2 cellular contexts compared by ENCODE assay signal in the genomic region with DNA sequence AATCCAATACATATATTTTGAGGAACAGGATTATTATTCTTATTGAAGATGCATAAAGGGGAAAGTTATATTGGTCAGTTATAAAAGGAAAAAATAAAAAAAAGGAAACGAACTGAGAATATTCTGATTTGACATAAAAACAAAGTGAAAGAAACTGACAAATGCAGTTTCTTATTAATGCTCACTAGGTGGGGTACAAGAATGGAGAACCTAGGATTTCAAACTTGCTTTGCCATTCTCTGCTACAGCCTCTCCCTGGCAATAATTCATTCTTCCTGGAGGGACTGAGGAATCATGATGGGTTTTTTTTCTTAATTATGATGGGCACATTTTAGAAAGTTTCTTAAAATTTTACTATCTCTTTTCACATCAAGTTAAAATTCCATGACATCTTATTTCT.
TF ChIP-seq lines count a peak whose summit lies in the region.

No MANE protein-coding gene starts in this region.

TF ChIP-seq in liver, 16 proteins besides CTCF, POLR2A, EP300 and RAD21 (continued from another document):
- TF ChIP-seq, protein P1, sequence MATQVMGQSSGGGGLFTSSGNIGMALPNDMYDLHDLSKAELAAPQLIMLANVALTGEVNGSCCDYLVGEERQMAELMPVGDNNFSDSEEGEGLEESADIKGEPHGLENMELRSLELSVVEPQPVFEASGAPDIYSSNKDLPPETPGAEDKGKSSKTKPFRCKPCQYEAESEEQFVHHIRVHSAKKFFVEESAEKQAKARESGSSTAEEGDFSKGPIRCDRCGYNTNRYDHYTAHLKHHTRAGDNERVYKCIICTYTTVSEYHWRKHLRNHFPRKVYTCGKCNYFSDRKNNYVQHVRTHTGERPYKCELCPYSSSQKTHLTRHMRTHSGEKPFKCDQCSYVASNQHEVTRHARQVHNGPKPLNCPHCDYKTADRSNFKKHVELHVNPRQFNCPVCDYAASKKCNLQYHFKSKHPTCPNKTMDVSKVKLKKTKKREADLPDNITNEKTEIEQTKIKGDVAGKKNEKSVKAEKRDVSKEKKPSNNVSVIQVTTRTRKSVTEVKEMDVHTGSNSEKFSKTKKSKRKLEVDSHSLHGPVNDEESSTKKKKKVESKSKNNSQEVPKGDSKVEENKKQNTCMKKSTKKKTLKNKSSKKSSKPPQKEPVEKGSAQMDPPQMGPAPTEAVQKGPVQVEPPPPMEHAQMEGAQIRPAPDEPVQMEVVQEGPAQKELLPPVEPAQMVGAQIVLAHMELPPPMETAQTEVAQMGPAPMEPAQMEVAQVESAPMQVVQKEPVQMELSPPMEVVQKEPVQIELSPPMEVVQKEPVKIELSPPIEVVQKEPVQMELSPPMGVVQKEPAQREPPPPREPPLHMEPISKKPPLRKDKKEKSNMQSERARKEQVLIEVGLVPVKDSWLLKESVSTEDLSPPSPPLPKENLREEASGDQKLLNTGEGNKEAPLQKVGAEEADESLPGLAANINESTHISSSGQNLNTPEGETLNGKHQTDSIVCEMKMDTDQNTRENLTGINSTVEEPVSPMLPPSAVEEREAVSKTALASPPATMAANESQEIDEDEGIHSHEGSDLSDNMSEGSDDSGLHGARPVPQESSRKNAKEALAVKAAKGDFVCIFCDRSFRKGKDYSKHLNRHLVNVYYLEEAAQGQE (IDR thresholded peaks at IDR 0.05), result no peak
- TF ChIP-seq NR2F2 (IDR thresholded peaks at IDR 0.05) (no peak), HNF4G (IDR thresholded peaks at IDR 0.05) (no peak), FOXA2 (IDR thresholded peaks at IDR 0.05) (no peak), RXRA (IDR thresholded peaks at IDR 0.05) (no peak), TAF1 (conservative IDR thresholded peaks at IDR 0.05) (no peak), EGR1 (IDR thresholded peaks at IDR 0.05; ENCODE audit: low read depth in 2 of 2) (no peak), ZBTB33 (IDR thresholded peaks at IDR 0.05) (no peak), JUND (IDR thresholded peaks at IDR 0.05) (no peak), SP1 (IDR thresholded peaks at IDR 0.05) (no peak), HNF4A (conservative IDR thresholded peaks at IDR 0.05) (no peak), GABPA (IDR thresholded peaks at IDR 0.05 in 1 of 2, conservative IDR thresholded peaks at IDR 0.05 in 1 of 2) (no peak)
- TF ChIP-seq, protein P2, sequence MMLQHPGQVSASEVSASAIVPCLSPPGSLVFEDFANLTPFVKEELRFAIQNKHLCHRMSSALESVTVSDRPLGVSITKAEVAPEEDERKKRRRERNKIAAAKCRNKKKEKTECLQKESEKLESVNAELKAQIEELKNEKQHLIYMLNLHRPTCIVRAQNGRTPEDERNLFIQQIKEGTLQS (IDR thresholded peaks at IDR 0.05), result no peak
- TF ChIP-seq, protein P3, sequence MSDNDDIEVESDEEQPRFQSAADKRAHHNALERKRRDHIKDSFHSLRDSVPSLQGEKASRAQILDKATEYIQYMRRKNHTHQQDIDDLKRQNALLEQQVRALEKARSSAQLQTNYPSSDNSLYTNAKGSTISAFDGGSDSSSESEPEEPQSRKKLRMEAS (IDR thresholded peaks at IDR 0.05), result no peak

TF ChIP-seq in HepG2, 621 proteins besides CTCF, POLR2A, EP300 and RAD21 (continued from another document):
- no peak for TF ChIP-seq ZFAT (CRISPR knock-in tag; conservative IDR thresholded peaks at IDR 0.05)
- TF ChIP-seq NR2F2 (IDR thresholded peaks at IDR 0.05; ENCODE audit: borderline replicate concordance, low read depth), result no peak
- TF ChIP-seq MTA3 (CRISPR knock-in tag; IDR thresholded peaks at IDR 0.05), result no peak
- TF ChIP-seq, protein P4, sequence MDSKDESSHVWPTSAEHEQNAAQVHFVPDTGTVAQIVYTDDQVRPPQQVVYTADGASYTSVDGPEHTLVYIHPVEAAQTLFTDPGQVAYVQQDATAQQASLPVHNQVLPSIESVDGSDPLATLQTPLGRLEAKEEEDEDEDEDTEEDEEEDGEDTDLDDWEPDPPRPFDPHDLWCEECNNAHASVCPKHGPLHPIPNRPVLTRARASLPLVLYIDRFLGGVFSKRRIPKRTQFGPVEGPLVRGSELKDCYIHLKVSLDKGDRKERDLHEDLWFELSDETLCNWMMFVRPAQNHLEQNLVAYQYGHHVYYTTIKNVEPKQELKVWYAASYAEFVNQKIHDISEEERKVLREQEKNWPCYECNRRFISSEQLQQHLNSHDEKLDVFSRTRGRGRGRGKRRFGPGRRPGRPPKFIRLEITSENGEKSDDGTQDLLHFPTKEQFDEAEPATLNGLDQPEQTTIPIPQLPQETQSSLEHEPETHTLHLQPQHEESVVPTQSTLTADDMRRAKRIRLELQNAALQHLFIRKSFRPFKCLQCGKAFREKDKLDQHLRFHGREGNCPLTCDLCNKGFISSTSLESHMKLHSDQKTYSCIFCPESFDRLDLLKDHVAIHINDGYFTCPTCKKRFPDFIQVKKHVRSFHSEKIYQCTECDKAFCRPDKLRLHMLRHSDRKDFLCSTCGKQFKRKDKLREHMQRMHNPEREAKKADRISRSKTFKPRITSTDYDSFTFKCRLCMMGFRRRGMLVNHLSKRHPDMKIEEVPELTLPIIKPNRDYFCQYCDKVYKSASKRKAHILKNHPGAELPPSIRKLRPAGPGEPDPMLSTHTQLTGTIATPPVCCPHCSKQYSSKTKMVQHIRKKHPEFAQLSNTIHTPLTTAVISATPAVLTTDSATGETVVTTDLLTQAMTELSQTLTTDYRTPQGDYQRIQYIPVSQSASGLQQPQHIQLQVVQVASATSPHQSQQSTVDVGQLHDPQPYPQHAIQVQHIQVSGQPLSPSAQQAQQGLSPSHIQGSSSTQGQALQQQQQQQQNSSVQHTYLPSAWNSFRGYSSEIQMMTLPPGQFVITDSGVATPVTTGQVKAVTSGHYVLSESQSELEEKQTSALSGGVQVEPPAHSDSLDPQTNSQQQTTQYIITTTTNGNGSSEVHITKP (CRISPR knock-in tag; IDR thresholded peaks at IDR 0.05; ENCODE audit: low read depth), result no peak
- TF ChIP-seq, protein P5, sequence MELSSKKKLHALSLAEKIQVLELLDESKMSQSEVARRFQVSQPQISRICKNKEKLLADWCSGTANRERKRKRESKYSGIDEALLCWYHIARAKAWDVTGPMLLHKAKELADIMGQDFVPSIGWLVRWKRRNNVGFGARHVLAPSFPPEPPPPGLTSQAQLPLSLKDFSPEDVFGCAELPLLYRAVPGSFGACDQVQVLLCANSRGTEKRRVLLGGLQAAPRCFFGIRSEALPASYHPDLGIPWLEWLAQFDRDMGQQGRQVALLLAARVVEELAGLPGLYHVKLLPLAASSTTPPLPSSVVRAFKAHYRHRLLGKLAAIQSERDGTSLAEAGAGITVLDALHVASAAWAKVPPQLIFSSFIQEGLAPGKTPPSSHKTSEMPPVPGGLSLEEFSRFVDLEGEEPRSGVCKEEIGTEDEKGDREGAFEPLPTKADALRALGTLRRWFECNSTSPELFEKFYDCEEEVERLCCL (CRISPR knock-in tag; IDR thresholded peaks at IDR 0.05; ENCODE audit: borderline replicate concordance), result no peak
- no peak for TF ChIP-seq ZNF414 (CRISPR knock-in tag; IDR thresholded peaks at IDR 0.05)
- TF ChIP-seq GTF3A (CRISPR knock-in tag; conservative IDR thresholded peaks at IDR 0.05), result no peak
- no peak for TF ChIP-seq PHF5A (CRISPR knock-in tag; IDR thresholded peaks at IDR 0.05; ENCODE audit: low read depth, unreplicated experiment)
- no peak for TF ChIP-seq ZNF589 (CRISPR knock-in tag; conservative IDR thresholded peaks at IDR 0.05)
- TF ChIP-seq SOX13 (IDR thresholded peaks at IDR 0.05), result no peak
- TF ChIP-seq SOX13 (CRISPR knock-in tag; conservative IDR thresholded peaks at IDR 0.05 in 1 of 2, IDR thresholded peaks at IDR 0.05 in 1 of 2), result no peak
- TF ChIP-seq YEATS2 (CRISPR knock-in tag; IDR thresholded peaks at IDR 0.05; ENCODE audit: borderline replicate concordance), result no peak
- no peak for TF ChIP-seq ETV5 (CRISPR knock-in tag; IDR thresholded peaks at IDR 0.05; ENCODE audit: borderline replicate concordance)
